ENCODE assay signal across 32 cellular contexts in genomic region chr2:235845245-235845644, GRCh38.
"Had no signal": no experiment of that assay in that cellular context is flagged by ENCODE, and none has a peak within 500 bp of the region (broad histone marks: within the 10 kb centered on the region; RNA-seq: fewer than 3 reads in every experiment).

No MANE protein-coding gene starts in this region.

- H3K9me3 Mint-ChIP-seq: activated B cell treated with CpG ODN at 0.5 μM for 24 hours; activated CD8-positive, alpha-beta T cell treated with anti-CD3 and anti-CD28 coated beads for 36 hours; activated T-cell treated with anti-CD3 and anti-CD28 coated beads, Interleukin-2, amount 50 U/mL, for 4 hours; activated T-helper 17 cell treated with anti-CD3 and anti-CD28 coated beads, Interleukin-2, amount 50 U/mL, for 72 hours; central memory CD8-positive, alpha-beta T cell; dendritic cell treated with granulocyte-macrophage colony-stimulating factor and Interleukin-4, amounts not matched to agents 40 ng/mL and 50 ng/mL, for 4 days; endodermal cell; T-helper 2 cell treated with Interferon-gamma antibody and Interleukin-4, amounts not matched to agents 5 μg/mL and 100 μg/mL, for 36 hours had no signal

- H3K36me3 ChIP-seq: breast epithelium, cardiac muscle cell, heart right ventricle had no signal

- H3K4me3 ChIP-seq: breast epithelium, cardiac muscle cell, coronary artery, dorsolateral prefrontal cortex, heart right ventricle had no signal

- FAIRE-seq: frontal cortex had no signal

- H3K27me3 Mint-ChIP-seq: activated CD8-positive, alpha-beta T cell treated with anti-CD3 and anti-CD28 coated beads for 36 hours; activated T-helper 17 cell treated with anti-CD3 and anti-CD28 coated beads, Interleukin-2, amount 50 U/mL, for 72 hours; central memory CD8-positive, alpha-beta T cell had no signal

- H3K36me3 Mint-ChIP-seq: activated naive CD8-positive, alpha-beta T cell had no signal

- H3K9me3 ChIP-seq: breast epithelium, heart right ventricle had no signal

- H3K4me1 ChIP-seq: breast epithelium, heart right ventricle had no signal

- DNase-seq: activated B cell treated with CpG ODN at 0.5 μM for 24 hours; activated CD4-positive, alpha-beta T cell treated with anti-CD3 and anti-CD28 coated beads for 48 hours; activated CD4-positive, alpha-beta T cell treated with anti-CD3 and anti-CD28 coated beads, Interleukin-2, amount 50 U/mL, for 1 hour; activated CD4-positive, alpha-beta T cell treated with anti-CD3 and anti-CD28 coated beads, Interleukin-2, amount 50 U/mL, for 48 hours; activated CD8-positive, alpha-beta memory T cell treated with anti-CD3 and anti-CD28 coated beads for 24 hours; activated CD8-positive, alpha-beta T cell treated with anti-CD3 and anti-CD28 coated beads for 36 hours; activated effector memory CD4-positive, alpha-beta T cell treated with Interleukin-2 at 50 U/mL for 16 hours; activated gamma-delta T cell treated with Interleukin-2 at 50 U/mL for 16 hours; activated naive CD4-positive, alpha-beta T cell treated with anti-CD3 and anti-CD28 coated beads, Interleukin-2, amount 50 U/mL, for 16 hours; activated naive CD4-positive, alpha-beta T cell treated with Interleukin-2 at 50 U/mL for 16 hours; activated T-cell treated with anti-CD3 and anti-CD28 coated beads, Interleukin-2, amount 50 U/mL, for 4 hours; amniotic stem cell; aorta; dorsolateral prefrontal cortex; effector memory CD4-positive, alpha-beta T cell; endodermal cell; foreskin fibroblast; heart right ventricle; T-helper 1 cell; T-helper 17 cell; T1000; WERI-Rb-1 had no signal

- H3K4me1 Mint-ChIP-seq: activated B cell treated with CpG ODN at 0.5 μM for 24 hours; activated T-helper 17 cell treated with anti-CD3 and anti-CD28 coated beads, Interleukin-2, amount 50 U/mL, for 72 hours had no signal

- H3K27me3 ChIP-seq: breast epithelium, cardiac muscle cell, dorsolateral prefrontal cortex, heart right ventricle had no signal

- H3K27ac Mint-ChIP-seq: activated B cell treated with CpG ODN at 0.5 μM for 24 hours; activated CD8-positive, alpha-beta T cell treated with anti-CD3 and anti-CD28 coated beads for 36 hours; activated naive CD8-positive, alpha-beta T cell; activated T-helper 17 cell treated with anti-CD3 and anti-CD28 coated beads, Interleukin-2, amount 50 U/mL, for 72 hours; dendritic cell treated with granulocyte-macrophage colony-stimulating factor and Interleukin-4, amounts not matched to agents 40 ng/mL and 50 ng/mL, for 4 days; endodermal cell; T-helper 17 cell; T-helper 2 cell treated with Interferon-gamma antibody and Interleukin-4, amounts not matched to agents 5 μg/mL and 100 μg/mL, for 36 hours had no signal

- H3K27ac ChIP-seq: breast epithelium, cardiac muscle cell, coronary artery, dorsolateral prefrontal cortex, heart right ventricle, WERI-Rb-1 had no signal

- H3K4me3 Mint-ChIP-seq: activated B cell treated with CpG ODN at 0.5 μM for 24 hours; activated CD8-positive, alpha-beta T cell treated with anti-CD3 and anti-CD28 coated beads for 36 hours; activated naive CD8-positive, alpha-beta T cell; activated T-cell treated with anti-CD3 and anti-CD28 coated beads, Interleukin-2, amount 50 U/mL, for 4 hours; activated T-helper 17 cell treated with anti-CD3 and anti-CD28 coated beads, Interleukin-2, amount 50 U/mL, for 72 hours; brain; central memory CD8-positive, alpha-beta T cell; dendritic cell treated with granulocyte-macrophage colony-stimulating factor and Interleukin-4, amounts not matched to agents 40 ng/mL and 50 ng/mL, for 4 days; endodermal cell; T-helper 17 cell; T-helper 2 cell treated with Interferon-gamma antibody and Interleukin-4, amounts not matched to agents 5 μg/mL and 100 μg/mL, for 36 hours had no signal
